11 cellular contexts compared by ENCODE assay signal in the genomic region with DNA sequence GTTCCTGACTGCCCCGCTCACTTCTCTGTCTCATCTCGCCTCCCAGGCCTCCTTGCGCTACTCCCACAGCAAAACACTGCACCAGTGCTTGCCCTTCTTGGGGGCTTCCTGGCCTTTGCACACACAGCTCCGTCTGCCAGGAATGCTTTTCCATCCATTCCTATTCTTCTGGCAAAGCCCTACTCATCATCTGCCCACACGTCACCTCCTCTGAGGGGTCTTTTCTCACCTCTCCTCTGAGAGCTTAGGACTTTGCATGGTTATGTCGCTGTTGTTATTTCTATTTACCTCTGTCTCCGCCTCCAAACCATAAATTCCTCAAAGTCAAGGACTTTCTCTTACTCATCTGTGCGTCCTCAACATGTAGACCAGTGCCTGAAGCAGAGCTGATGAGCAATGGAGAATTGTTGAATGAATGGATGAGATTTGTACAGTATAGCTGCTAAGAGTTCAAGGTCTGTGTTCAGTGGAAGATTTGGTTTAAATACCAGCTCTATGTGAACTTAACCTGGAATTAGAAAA. TPM values are rescaled to one million over a fixed set of nuclear protein-coding genes. Genes with fewer than 3 reads are reported as not detected.
DNase-seq lines count a peak whose midpoint lies in the region; ATAC-seq and TF ChIP-seq lines count a peak whose summit lies in the region.
"Had no signal": no experiment of that assay in that cellular context is flagged by ENCODE, and none has a peak within 500 bp of the region (broad histone marks: within the 10 kb centered on the region; RNA-seq: fewer than 3 reads in every experiment).

No MANE protein-coding gene starts in this region.

- WGBS in esophagus squamous epithelium, 2 donors, result 40 to 54% methylated on average over 8 of the region's 8 CpGs

- intact Hi-C loops in esophagus squamous epithelium (cut with DNase I), result no loop called here

- no peak for ATAC-seq in CD4-positive, CD25-positive, alpha-beta regulatory T cell (ENCODE audit: low read depth in 2 of 2)
- ATAC-seq in left lobe of liver (no peak), GM18870 (IDR thresholded peaks at IDR 0.05; ENCODE audit: unreplicated experiment) (no peak)

- TF ChIP-seq CTCF in esophagus squamous epithelium (IDR thresholded peaks at IDR 0.05), result no peak
- TF ChIP-seq CTCF in progenitor cell of endocrine pancreas (IDR thresholded peaks at IDR 0.05; ENCODE audit: unreplicated experiment), result no peak

- TF ChIP-seq POLR2A in esophagus squamous epithelium (IDR thresholded peaks at IDR 0.05), result peak in 1 of 4 donors; percentile 44

- H3K9me3 ChIP-seq in CD4-positive, CD25-positive, alpha-beta regulatory T cell (ENCODE audit: control insufficient read depth in 2 of 2, low read length in 2 of 2), result no peaks in the 10 kb centered on the region
- H3K9me3 ChIP-seq in SJCRH30 (replicated peaks) (no peaks in the 10 kb centered on the region), esophagus squamous epithelium (no peaks in the 10 kb centered on the region)

- no peaks in the 10 kb centered on the region for H3K36me3 Mint-ChIP-seq in CD4-positive, CD25-positive, alpha-beta regulatory T cell
- no peaks in the 10 kb centered on the region for H3K36me3 Mint-ChIP-seq in progenitor cell of endocrine pancreas (ENCODE audit: insufficient read depth)

- no peak for DNase-seq in CD4-positive, CD25-positive, alpha-beta regulatory T cell
- no peak for DNase-seq in SJCRH30
- DNase-seq in esophagus squamous epithelium (lab: John Stamatoyannopoulos, UW), result no peak
- no peak for DNase-seq in progenitor cell of endocrine pancreas (ENCODE audit: low spot score, unreplicated experiment)
- no peak for DNase-seq in left lobe of liver (ENCODE audit: low spot score)
- DNase-seq in NCI-H187 (lab: John Stamatoyannopoulos, UW), result no peak
- DNase-seq in SK-N-DZ (ENCODE audit: low spot score), result no peak
- DNase-seq: SIG-M5 had no signal

- H3K4me1 ChIP-seq in CD4-positive, CD25-positive, alpha-beta regulatory T cell (ENCODE audit: control insufficient read depth, insufficient read depth, low read length, poor library complexity, severe bottlenecking), result peaks cover 34% of the 10 kb centered on the region
- H3K4me1 ChIP-seq in SJCRH30, result peaks cover 35% of the 10 kb centered on the region
- peaks cover 35 to 85% (median 71%) of the 10 kb centered on the region in 3 donors for H3K4me1 ChIP-seq in esophagus squamous epithelium

- no peaks in the 10 kb centered on the region for H3K27me3 Mint-ChIP-seq in CD4-positive, CD25-positive, alpha-beta regulatory T cell
- no peaks in the 10 kb centered on the region for H3K27me3 Mint-ChIP-seq in progenitor cell of endocrine pancreas

- H3K27ac Mint-ChIP-seq in CD4-positive, CD25-positive, alpha-beta regulatory T cell, result peak overlapping the region; percentile 87 to 97 (median 95)
- peak overlapping the region; percentile 73 for H3K27ac Mint-ChIP-seq in progenitor cell of endocrine pancreas

- H3K9me3 Mint-ChIP-seq in CD4-positive, CD25-positive, alpha-beta regulatory T cell, result no peaks in the 10 kb centered on the region
- H3K9me3 Mint-ChIP-seq in progenitor cell of endocrine pancreas (ENCODE audit: low read depth), result no peaks in the 10 kb centered on the region

- H3K4me1 Mint-ChIP-seq in CD4-positive, CD25-positive, alpha-beta regulatory T cell, result peaks cover 6 to 63% (median 38%) of the 10 kb centered on the region in 4 donors
- peaks cover 51% of the 10 kb centered on the region for H3K4me1 Mint-ChIP-seq in progenitor cell of endocrine pancreas (ENCODE audit: low read depth)

- H3K36me3 ChIP-seq in CD4-positive, CD25-positive, alpha-beta regulatory T cell (ENCODE audit: control insufficient read depth, insufficient read depth, low read length), result no peaks in the 10 kb centered on the region
- H3K36me3 ChIP-seq in SJCRH30 (no peaks in the 10 kb centered on the region), esophagus squamous epithelium (no peaks in the 10 kb centered on the region)

- H3K4me3 ChIP-seq in CD4-positive, CD25-positive, alpha-beta regulatory T cell (ENCODE audit: low read depth, low read length), result no peak overlapping the region
- H3K4me3 ChIP-seq in SJCRH30 (peak overlapping the region; percentile 36), esophagus squamous epithelium (peak overlapping the region in 1 of 4 donors; percentile 42)

- no peak overlapping the region for H3K27ac ChIP-seq in CD4-positive, CD25-positive, alpha-beta regulatory T cell (ENCODE audit: insufficient read depth, low read length, poor library complexity, severe bottlenecking)
- H3K27ac ChIP-seq in SJCRH30 (peak overlapping the region; percentile 34; the same call in 1 of the 2 replicates), esophagus squamous epithelium (peak overlapping the region; percentile 83 to 94 (median 90))

- peak overlapping the region in 2 of 4 donors; percentile 15 to 26 for H3K4me3 Mint-ChIP-seq in CD4-positive, CD25-positive, alpha-beta regulatory T cell
- no peak overlapping the region for H3K4me3 Mint-ChIP-seq in progenitor cell of endocrine pancreas (ENCODE audit: low read depth)

- no peaks in the 10 kb centered on the region for H3K27me3 ChIP-seq in CD4-positive, CD25-positive, alpha-beta regulatory T cell (ENCODE audit: control insufficient read depth, insufficient read depth, low read length)
- H3K27me3 ChIP-seq in SJCRH30, result no peaks in the 10 kb centered on the region
- H3K27me3 ChIP-seq in esophagus squamous epithelium, result no peaks in the 10 kb centered on the region

RNA-seq across cellular contexts. Expression of a gene that starts 26.4 kb away (rescaled TPM):
- total RNA-seq in CD4-positive, CD25-positive, alpha-beta regulatory T cell, result 1,002 TPM
- 100 to 1,000 TPM; 153 to 176 (median 165) TPM for polyA plus RNA-seq in CD4-positive, CD25-positive, alpha-beta regulatory T cell
- total RNA-seq in SJCRH30 (2014; rRNA removed; shearing (Covaris generic)), result 59.8 and 63.1 TPM in 2 replicates
- 10 to 100 TPM; 29.7 to 46.2 (median 41.3) TPM for total RNA-seq in esophagus squamous epithelium
- 103 and 110 TPM in 2 replicates for total RNA-seq in progenitor cell of endocrine pancreas
- total RNA-seq in left lobe of liver, result 2.8 TPM
- polyA plus RNA-seq in SK-N-DZ (2014; cell fraction: cytosol; rRNA removed), result 3.5 and 7.4 TPM in 2 replicates
- 5.1 and 5.3 TPM in 2 replicates for polyA plus RNA-seq in SK-N-DZ (2014; cell fraction: nucleus; rRNA removed)

RNA-seq across cellular contexts. Expression of a gene that starts 49.5 kb away (rescaled TPM):
- 0.17 TPM for total RNA-seq in CD4-positive, CD25-positive, alpha-beta regulatory T cell
- polyA plus RNA-seq in CD4-positive, CD25-positive, alpha-beta regulatory T cell, result not detected
- 0.08 and 0.18 TPM in 2 replicates for total RNA-seq in SJCRH30 (2014; rRNA removed; shearing (Covaris generic))
- total RNA-seq in esophagus squamous epithelium, result under 1 TPM in 1 of 4 donors, not detected in 3; 1.00 TPM
- 0.14 and 0.95 TPM in 2 replicates for total RNA-seq in progenitor cell of endocrine pancreas
- total RNA-seq in left lobe of liver, result 0.28 TPM
- polyA plus RNA-seq in SK-N-DZ (2014; cell fraction: cytosol; rRNA removed), result 0.01 TPM in 1 of 2 replicates, not detected in the other
- 0.02 and 0.06 TPM in 2 replicates for polyA plus RNA-seq in SK-N-DZ (2014; cell fraction: nucleus; rRNA removed)
- total RNA-seq: dermis microvascular lymphatic vessel endothelial cell, G401 had no signal
